32 cellular contexts compared by ENCODE assay signal in genomic region chr2:142858991-142859390, GRCh38. TPM values are rescaled to one million over a fixed set of nuclear protein-coding genes. Genes with fewer than 3 reads are reported as not detected.
"Had no signal": no experiment of that assay in that cellular context is flagged by ENCODE, and none has a peak within 500 bp of the region (broad histone marks: within the 10 kb centered on the region; RNA-seq: fewer than 3 reads in every experiment).

No MANE protein-coding gene starts in this region.

- H3K27me3 Mint-ChIP-seq: activated CD4-positive, alpha-beta T cell treated with anti-CD3 and anti-CD28 coated beads, Interleukin-2, amount 10 ng/mL, durations not matched to agents 7 days and 5 days; activated naive CD4-positive, alpha-beta T cell treated with anti-CD3 and anti-CD28 coated beads, Interleukin-2, amount 10 ng/mL, durations not matched to agents 7 days and 5 days; activated naive CD8-positive, alpha-beta T cell; brain had no signal

- H3K4me1 Mint-ChIP-seq: activated CD4-positive, alpha-beta T cell treated with anti-CD3 and anti-CD28 coated beads, Interleukin-2, amount 10 ng/mL, durations not matched to agents 7 days and 5 days; activated naive CD4-positive, alpha-beta T cell treated with anti-CD3 and anti-CD28 coated beads, Interleukin-2, amount 10 ng/mL, durations not matched to agents 7 days and 5 days; activated naive CD8-positive, alpha-beta T cell treated with anti-CD3 and anti-CD28 coated beads, Interleukin-2, amount 50 U/mL, for 24 hours; brain had no signal

- H3K27me3 ChIP-seq: MG63 had no signal

- H3K36me3 Mint-ChIP-seq: activated naive CD4-positive, alpha-beta T cell treated with anti-CD3 and anti-CD28 coated beads, Interleukin-2, amount 10 ng/mL, durations not matched to agents 7 days and 5 days; activated naive CD8-positive, alpha-beta T cell; brain had no signal

- FAIRE-seq: bronchial epithelial cell had no signal

- H3K4me3 ChIP-seq: MG63 had no signal

- H3K9me3 ChIP-seq: MG63 had no signal

- DNase-seq: activated CD4-positive, alpha-beta T cell treated with anti-CD3 and anti-CD28 coated beads, Interleukin-2, amount 10 ng/mL, durations not matched to agents 7 days and 5 days; activated CD4-positive, alpha-beta T cell treated with anti-CD3 and anti-CD28 coated beads, Interleukin-2, amount 50 U/mL, for 48 hours; activated CD8-positive, alpha-beta T cell treated with anti-CD3 and anti-CD28 coated beads, Interleukin-2, amount 10 ng/mL, durations not matched to agents 7 days and 5 days; activated effector memory CD4-positive, alpha-beta T cell treated with Interleukin-2 at 50 U/mL for 16 hours; activated naive CD4-positive, alpha-beta T cell treated with anti-CD3 and anti-CD28 coated beads, Interleukin-2, amount 10 ng/mL, durations not matched to agents 7 days and 5 days; activated naive CD8-positive, alpha-beta T cell treated with anti-CD3 and anti-CD28 coated beads, Interleukin-2, amount 50 U/mL, for 24 hours; activated T-cell treated with anti-CD3 and anti-CD28 coated beads, Interleukin-2, amount 50 U/mL, for 4 hours; anterior cingulate cortex; cerebellar nuclear complex; Karpas-422; MG63; NCI-H1048; NCI-H1105 treated with DMSO at 0.1 percent for 48 hours; NCI-H1436 treated with DMSO at 0.1 percent for 48 hours; NCI-H1694 treated with DMSO at 0.1 percent for 48 hours; NCI-H2029; NCI-H2107; NCI-H2171; NCI-H510A; NCI-H526; NCI-H748 treated with DMSO at 0.1 percent for 48 hours; NK-92 treated with Interleukin-12 subunit alpha and Interleukin-12 subunit beta, amount 100 ng/mL, for 24 hours; Right ventricle myocardium superior; SW 1271; T-helper 1 cell; T-helper 2 cell; T-helper 9 cell; WERI-Rb-1 had no signal

- H3K27ac Mint-ChIP-seq: activated CD4-positive, alpha-beta T cell treated with anti-CD3 and anti-CD28 coated beads, Interleukin-2, amount 10 ng/mL, durations not matched to agents 7 days and 5 days; activated CD8-positive, alpha-beta T cell treated with anti-CD3 and anti-CD28 coated beads, Interleukin-2, amount 10 ng/mL, durations not matched to agents 7 days and 5 days; activated naive CD4-positive, alpha-beta T cell treated with anti-CD3 and anti-CD28 coated beads, Interleukin-2, amount 10 ng/mL, durations not matched to agents 7 days and 5 days; activated naive CD8-positive, alpha-beta T cell; activated naive CD8-positive, alpha-beta T cell treated with anti-CD3 and anti-CD28 coated beads, Interleukin-2, amount 50 U/mL, for 24 hours; activated T-helper 1 cell treated with anti-CD3 and anti-CD28 coated beads, Interleukin-12 subunit alpha, Interleukin-12 subunit beta, Interleukin-2, Interleukin-4 antibody, amounts not matched to agents 30 ng/mL and 10 ng/mL and 1 ng/mL, durations not matched to agents 14 hours and 24 hours and 36 hours; brain had no signal

- H3K27ac ChIP-seq: WERI-Rb-1 had no signal

- H3K4me3 Mint-ChIP-seq: activated CD4-positive, alpha-beta T cell treated with anti-CD3 and anti-CD28 coated beads, Interleukin-2, amount 10 ng/mL, durations not matched to agents 7 days and 5 days; activated CD8-positive, alpha-beta T cell treated with anti-CD3 and anti-CD28 coated beads, Interleukin-2, amount 10 ng/mL, durations not matched to agents 7 days and 5 days; activated naive CD4-positive, alpha-beta T cell treated with anti-CD3 and anti-CD28 coated beads, Interleukin-2, amount 10 ng/mL, durations not matched to agents 7 days and 5 days; activated naive CD8-positive, alpha-beta T cell; activated naive CD8-positive, alpha-beta T cell treated with anti-CD3 and anti-CD28 coated beads, Interleukin-2, amount 50 U/mL, for 24 hours; activated T-cell treated with anti-CD3 and anti-CD28 coated beads, Interleukin-2, amount 50 U/mL, for 4 hours; activated T-helper 1 cell treated with anti-CD3 and anti-CD28 coated beads, Interleukin-12 subunit alpha, Interleukin-12 subunit beta, Interleukin-2, Interleukin-4 antibody, amounts not matched to agents 30 ng/mL and 10 ng/mL and 1 ng/mL, durations not matched to agents 14 hours and 24 hours and 36 hours; brain had no signal

- H3K9me3 Mint-ChIP-seq: activated CD4-positive, alpha-beta T cell treated with anti-CD3 and anti-CD28 coated beads, Interleukin-2, amount 10 ng/mL, durations not matched to agents 7 days and 5 days; activated naive CD4-positive, alpha-beta T cell treated with anti-CD3 and anti-CD28 coated beads, Interleukin-2, amount 10 ng/mL, durations not matched to agents 7 days and 5 days; activated naive CD8-positive, alpha-beta T cell treated with anti-CD3 and anti-CD28 coated beads, Interleukin-2, amount 50 U/mL, for 24 hours; activated T-cell treated with anti-CD3 and anti-CD28 coated beads, Interleukin-2, amount 50 U/mL, for 4 hours; activated T-helper 1 cell treated with anti-CD3 and anti-CD28 coated beads, Interleukin-12 subunit alpha, Interleukin-12 subunit beta, Interleukin-2, Interleukin-4 antibody, amounts not matched to agents 30 ng/mL and 10 ng/mL and 1 ng/mL, durations not matched to agents 14 hours and 24 hours and 36 hours had no signal

- H3K36me3 ChIP-seq: MG63, WERI-Rb-1 had no signal

- ATAC-seq: activated CD8-positive, alpha-beta T cell treated with anti-CD3 and anti-CD28 coated beads, Interleukin-2, amount 10 ng/mL, durations not matched to agents 7 days and 5 days; activated naive CD8-positive, alpha-beta T cell treated with anti-CD3 and anti-CD28 coated beads, Interleukin-2, amount 50 U/mL, for 24 hours; activated T-cell treated with anti-CD3 and anti-CD28 coated beads, Interleukin-2, amount 50 U/mL, for 4 hours had no signal

RNA-seq across cellular contexts. Expression of gene KYNU, which starts 18.5 kb away (rescaled TPM):
- total RNA-seq: activated CD4-positive, alpha-beta T cell treated with anti-CD3 and anti-CD28 coated beads, Interleukin-2, amount 10 ng/mL, durations not matched to agents 7 days and 5 days; activated CD8-positive, alpha-beta T cell treated with anti-CD3 and anti-CD28 coated beads, Interleukin-2, amount 10 ng/mL, durations not matched to agents 7 days and 5 days; activated T-helper 1 cell treated with anti-CD3 and anti-CD28 coated beads, Interleukin-12 subunit alpha, Interleukin-12 subunit beta, Interleukin-2, Interleukin-4 antibody, amounts not matched to agents 30 ng/mL and 10 ng/mL and 1 ng/mL, durations not matched to agents 14 hours and 24 hours and 36 hours had no signal
